28 cellular contexts compared by ENCODE assay signal in the genomic region with DNA sequence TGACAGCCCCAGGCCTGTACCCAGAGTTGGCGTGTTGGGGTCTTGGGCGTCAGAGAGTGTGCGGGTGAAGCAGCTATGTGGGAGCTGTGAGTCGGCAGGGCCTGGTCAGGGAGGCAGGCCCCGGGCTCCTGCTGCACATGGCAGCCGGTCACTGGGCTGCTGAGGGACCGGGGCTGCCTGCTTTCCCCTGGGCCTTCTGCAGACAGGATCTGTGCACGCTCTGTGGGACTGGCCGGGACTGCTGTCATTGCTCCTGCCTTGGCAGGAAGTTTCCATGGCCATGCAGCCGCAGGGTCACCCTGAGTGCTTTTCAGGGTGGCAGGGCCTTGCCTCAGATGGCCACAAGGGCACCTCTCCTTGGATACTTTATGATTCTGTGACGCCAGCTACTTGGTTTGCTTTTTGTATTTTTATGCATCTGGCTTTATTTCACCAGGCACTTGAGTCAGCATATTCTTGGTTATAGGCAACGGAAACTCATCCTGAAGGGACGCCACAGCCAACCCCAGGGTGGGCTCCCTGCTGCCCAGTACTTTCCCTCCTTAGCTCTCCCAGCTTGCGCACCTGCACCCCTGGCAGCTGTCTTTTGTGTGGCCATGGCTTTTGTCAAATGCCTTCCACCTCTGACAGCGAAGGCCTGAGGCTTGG. TPM values are rescaled to one million over a fixed set of nuclear protein-coding genes. Genes with fewer than 3 reads are reported as not detected.
DNase-seq lines count a peak whose midpoint lies in the region; ATAC-seq and TF ChIP-seq lines count a peak whose summit lies in the region.
"Had no signal": no experiment of that assay in that cellular context is flagged by ENCODE, and none has a peak within 500 bp of the region (broad histone marks: within the 10 kb centered on the region; RNA-seq: fewer than 3 reads in every experiment).

No MANE protein-coding gene starts in this region.

- POLR2A ChIA-PET in WTC11 (lab: Charles Lee): interaction anchor here (0.7 kb wide), 1 partner anchor 11 kb away, joined by 3 read pairs; no protein-coding TSS in a partner anchor

- H3K27me3 Mint-ChIP-seq in WTC11 (ENCODE audit: low read depth): no peaks in the 10 kb centered on the region
- H3K27me3 Mint-ChIP-seq: activated CD4-positive, alpha-beta memory T cell treated with anti-CD3 and anti-CD28 coated beads for 36 hours had no signal

- TF ChIP-seq CTCF in left ventricle myocardium inferior (IDR thresholded peaks at IDR 0.05; ENCODE audit: borderline replicate concordance): no peak
- TF ChIP-seq CTCF in WTC11 (IDR thresholded peaks at IDR 0.05): no peak
- TF ChIP-seq CTCF in right lobe of liver (IDR thresholded peaks at IDR 0.05): no peak

- H3K4me1 Mint-ChIP-seq in WTC11: peaks cover 12% of the 10 kb centered on the region

- H3K27me3 ChIP-seq in left ventricle myocardium inferior (ENCODE audit: low read depth) (no peaks in the 10 kb centered on the region), right lobe of liver (no peaks in the 10 kb centered on the region)
- H3K27me3 ChIP-seq: ascending aorta, cardiac muscle cell, testis had no signal

- CTCF ChIA-PET in WTC11 (lab: Charles Lee): interaction anchor here (0.9 to 1.3 kb wide), 2 partner anchors 53 to 66 kb away, joined by 3 to 7 read pairs; no protein-coding TSS in a partner anchor

- H3K4me3 ChIP-seq in left ventricle myocardium inferior (no peak overlapping the region), right lobe of liver (no peak overlapping the region)
- H3K4me3 ChIP-seq: ascending aorta, cardiac muscle cell, testis had no signal

- peak overlapping the region; percentile 83 for H3K27ac Mint-ChIP-seq in WTC11
- H3K27ac Mint-ChIP-seq: activated CD4-positive, alpha-beta memory T cell treated with anti-CD3 and anti-CD28 coated beads for 36 hours; activated T-helper 2 cell treated with anti-CD3 and anti-CD28 coated beads, Interferon-gamma antibody, Interleukin-2, Interleukin-4, amounts not matched to agents 10 μg/mL and 5 μg/mL and 100 μg/mL, durations not matched to agents 14 hours and 24 hours and 36 hours had no signal

- H3K9me3 ChIP-seq in left ventricle myocardium inferior (replicated peaks) (no peaks in the 10 kb centered on the region), right lobe of liver (no peaks in the 10 kb centered on the region)
- H3K9me3 ChIP-seq: ascending aorta, testis had no signal

- no peaks in the 10 kb centered on the region for H3K9me3 Mint-ChIP-seq in WTC11
- H3K9me3 Mint-ChIP-seq: activated CD4-positive, alpha-beta memory T cell treated with anti-CD3 and anti-CD28 coated beads for 36 hours; activated naive CD4-positive, alpha-beta T cell treated with anti-CD3 and anti-CD28 coated beads, Interleukin-2, amount 50 U/mL, for 72 hours; activated T-helper 2 cell treated with anti-CD3 and anti-CD28 coated beads, Interferon-gamma antibody, Interleukin-2, Interleukin-4, amounts not matched to agents 10 μg/mL and 5 μg/mL and 100 μg/mL, durations not matched to agents 14 hours and 24 hours and 36 hours had no signal

- 95% methylated on average over 3 of the region's 15 CpGs for WGBS in right lobe of liver (ENCODE audit: insufficient coverage, low coverage, low lambda C conversion rate, missing lambda C conversion rate)

- intact Hi-C loops in Right ventricle myocardium superior (cut with DNase I): no loop called here
- intact Hi-C loops in left ventricle myocardium inferior (cut with micrococcal nuclease): no loop called here
- intact Hi-C loops in right lobe of liver (cut with DNase I): no loop called here

- ATAC-seq in Right ventricle myocardium superior (ENCODE audit: poor library complexity) (peak; percentile 56), WTC11 (no peak), right lobe of liver (peak; percentile 33 to 45 (median 39)), HG03432 (IDR thresholded peaks at IDR 0.05; ENCODE audit: unreplicated experiment) (no peak)
- ATAC-seq: activated naive CD4-positive, alpha-beta T cell treated with anti-CD3 and anti-CD28 coated beads, Interleukin-2, amount 50 U/mL, for 72 hours had no signal

- H3K27ac ChIP-seq in left ventricle myocardium inferior (replicated peaks) (no peak overlapping the region), right lobe of liver (no peak overlapping the region)
- H3K27ac ChIP-seq: ascending aorta, cardiac muscle cell, HL-60, testis had no signal

- no peak for DNase-seq in Right ventricle myocardium superior
- DNase-seq in left ventricle myocardium inferior: no peak
- no peak for DNase-seq in WTC11 (ENCODE audit: low spot score)
- DNase-seq in right lobe of liver: no peak
- DNase-seq in T-helper 1 cell: no peak
- no peak for DNase-seq in Ammon's horn (ENCODE audit: low spot score)
- DNase-seq: activated CD4-positive, alpha-beta memory T cell treated with anti-CD3 and anti-CD28 coated beads for 36 hours; activated CD4-positive, alpha-beta T cell treated with anti-CD3 and anti-CD28 coated beads for 1 hour; activated CD8-positive, alpha-beta memory T cell treated with anti-CD3 and anti-CD28 coated beads, Interleukin-2, amount 50 U/mL, for 48 hours; effector CD4-positive, alpha-beta T cell; EL; H7; Karpas-422; NCI-H1417; NCI-H2029; NCI-H526; stimulated activated naive CD4-positive, alpha-beta T cell treated with Interleukin-2 at 50 U/mL for 16 hours; testis had no signal

- H3K4me3 Mint-ChIP-seq in WTC11: no peak overlapping the region
- H3K4me3 Mint-ChIP-seq: activated CD4-positive, alpha-beta memory T cell treated with anti-CD3 and anti-CD28 coated beads for 36 hours had no signal

- H3K36me3 Mint-ChIP-seq in WTC11: peaks cover 23% of the 10 kb centered on the region
- H3K36me3 Mint-ChIP-seq: activated naive CD4-positive, alpha-beta T cell treated with anti-CD3 and anti-CD28 coated beads, Interleukin-2, amount 50 U/mL, for 72 hours had no signal

- TF ChIP-seq POLR2A in right lobe of liver (IDR thresholded peaks at IDR 0.05): no peak

- peaks cover 17% of the 10 kb centered on the region for H3K4me1 ChIP-seq in left ventricle myocardium inferior
- no peaks in the 10 kb centered on the region for H3K4me1 ChIP-seq in right lobe of liver

- peaks cover 63% of the 10 kb centered on the region for H3K36me3 ChIP-seq in left ventricle myocardium inferior
- peaks cover 0 to 60% (median 6%) of the 10 kb centered on the region in 4 donors for H3K36me3 ChIP-seq in right lobe of liver

TF ChIP-seq in WTC11, 78 proteins besides CTCF, POLR2A, EP300 and RAD21 (continues in another document):
- TF ChIP-seq RELA (CRISPR knock-in tag; IDR thresholded peaks at IDR 0.05; ENCODE audit: borderline replicate concordance) (no peak), ETV6 (CRISPR knock-in tag; IDR thresholded peaks at IDR 0.05) (no peak), GABPB1 (CRISPR knock-in tag; IDR thresholded peaks at IDR 0.05) (no peak), SOX15 (CRISPR knock-in tag; IDR thresholded peaks at IDR 0.05) (no peak), ZNF219 (CRISPR knock-in tag; IDR thresholded peaks at IDR 0.05; ENCODE audit: borderline replicate concordance) (no peak), NR3C1 (CRISPR knock-in tag; conservative IDR thresholded peaks at IDR 0.05; ENCODE audit: low read depth) (no peak)
- TF ChIP-seq, protein P1, sequence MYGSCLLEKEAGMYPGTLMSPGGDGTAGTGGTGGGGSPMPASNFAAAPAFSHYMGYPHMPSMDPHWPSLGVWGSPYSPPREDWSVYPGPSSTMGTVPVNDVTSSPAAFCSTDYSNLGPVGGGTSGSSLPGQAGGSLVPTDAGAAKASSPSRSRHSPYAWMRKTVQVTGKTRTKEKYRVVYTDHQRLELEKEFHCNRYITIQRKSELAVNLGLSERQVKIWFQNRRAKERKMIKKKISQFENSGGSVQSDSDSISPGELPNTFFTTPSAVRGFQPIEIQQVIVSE (CRISPR knock-in tag; IDR thresholded peaks at IDR 0.05; ENCODE audit: borderline replicate concordance): no peak
- TF ChIP-seq, protein P2, sequence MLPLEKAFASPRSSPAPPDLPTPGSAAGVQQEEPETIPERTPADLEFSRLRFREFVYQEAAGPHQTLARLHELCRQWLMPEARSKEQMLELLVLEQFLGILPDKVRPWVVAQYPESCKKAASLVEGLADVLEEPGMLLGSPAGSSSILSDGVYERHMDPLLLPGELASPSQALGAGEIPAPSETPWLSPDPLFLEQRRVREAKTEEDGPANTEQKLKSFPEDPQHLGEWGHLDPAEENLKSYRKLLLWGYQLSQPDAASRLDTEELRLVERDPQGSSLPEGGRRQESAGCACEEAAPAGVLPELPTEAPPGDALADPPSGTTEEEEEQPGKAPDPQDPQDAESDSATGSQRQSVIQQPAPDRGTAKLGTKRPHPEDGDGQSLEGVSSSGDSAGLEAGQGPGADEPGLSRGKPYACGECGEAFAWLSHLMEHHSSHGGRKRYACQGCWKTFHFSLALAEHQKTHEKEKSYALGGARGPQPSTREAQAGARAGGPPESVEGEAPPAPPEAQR (CRISPR knock-in tag; IDR thresholded peaks at IDR 0.05): no peak
- TF ChIP-seq, protein P3, sequence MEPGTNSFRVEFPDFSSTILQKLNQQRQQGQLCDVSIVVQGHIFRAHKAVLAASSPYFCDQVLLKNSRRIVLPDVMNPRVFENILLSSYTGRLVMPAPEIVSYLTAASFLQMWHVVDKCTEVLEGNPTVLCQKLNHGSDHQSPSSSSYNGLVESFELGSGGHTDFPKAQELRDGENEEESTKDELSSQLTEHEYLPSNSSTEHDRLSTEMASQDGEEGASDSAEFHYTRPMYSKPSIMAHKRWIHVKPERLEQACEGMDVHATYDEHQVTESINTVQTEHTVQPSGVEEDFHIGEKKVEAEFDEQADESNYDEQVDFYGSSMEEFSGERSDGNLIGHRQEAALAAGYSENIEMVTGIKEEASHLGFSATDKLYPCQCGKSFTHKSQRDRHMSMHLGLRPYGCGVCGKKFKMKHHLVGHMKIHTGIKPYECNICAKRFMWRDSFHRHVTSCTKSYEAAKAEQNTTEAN (CRISPR knock-in tag; IDR thresholded peaks at IDR 0.05): no peak
- TF ChIP-seq, protein P4, sequence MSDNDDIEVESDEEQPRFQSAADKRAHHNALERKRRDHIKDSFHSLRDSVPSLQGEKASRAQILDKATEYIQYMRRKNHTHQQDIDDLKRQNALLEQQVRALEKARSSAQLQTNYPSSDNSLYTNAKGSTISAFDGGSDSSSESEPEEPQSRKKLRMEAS (CRISPR knock-in tag; IDR thresholded peaks at IDR 0.05): no peak

RNA-seq across cellular contexts. Expression of a gene that starts 52.5 kb away (rescaled TPM):
- 53.5 TPM for total RNA-seq in Right ventricle myocardium superior
- total RNA-seq in left ventricle myocardium inferior: 41.4 TPM
- total RNA-seq in WTC11 (2021): 47.1 to 52.3 TPM (median 51.0 TPM) in 3 replicates
- 10 to 100 TPM; 41.4 to 66.7 (median 53.8) TPM for total RNA-seq in right lobe of liver

RNA-seq across cellular contexts. Expression of a gene that starts 58.3 kb away (rescaled TPM):
- total RNA-seq in Right ventricle myocardium superior: not detected
- total RNA-seq in left ventricle myocardium inferior: not detected
- 0.05 to 0.13 TPM (median 0.07 TPM) in 3 replicates for total RNA-seq in WTC11 (2021)
- 1 to 10 TPM in 2 of 6 experiments, under 1 TPM in 4; 0.31 to 2.1 (median 0.72) TPM for total RNA-seq in right lobe of liver
- total RNA-seq: activated CD4-positive, alpha-beta memory T cell treated with anti-CD3 and anti-CD28 coated beads for 36 hours; activated naive CD4-positive, alpha-beta T cell treated with anti-CD3 and anti-CD28 coated beads, Interleukin-2, amount 50 U/mL, for 72 hours; activated T-helper 2 cell treated with anti-CD3 and anti-CD28 coated beads, Interferon-gamma antibody, Interleukin-2, Interleukin-4, amounts not matched to agents 10 μg/mL and 5 μg/mL and 100 μg/mL, durations not matched to agents 14 hours and 24 hours and 36 hours; ascending aorta; cardiac muscle cell; H7; myocyte; pulmonary artery endothelial cell; T-helper 2 cell treated with Interferon-gamma antibody and Interleukin-4, amounts not matched to agents 100 ng/mL and 5 ng/mL, for 36 hours; urinary bladder had no signal

Comparison
In these comparisons a context has a peak if more than half of its experiments do, and no peak if none do; other contexts are left out.
1. ATAC-seq: peak in Right ventricle myocardium superior (single experiment) and right lobe of liver (4 of 4); none in WTC11 (single experiment) and HG03432 (single experiment).